In the genomic region with DNA sequence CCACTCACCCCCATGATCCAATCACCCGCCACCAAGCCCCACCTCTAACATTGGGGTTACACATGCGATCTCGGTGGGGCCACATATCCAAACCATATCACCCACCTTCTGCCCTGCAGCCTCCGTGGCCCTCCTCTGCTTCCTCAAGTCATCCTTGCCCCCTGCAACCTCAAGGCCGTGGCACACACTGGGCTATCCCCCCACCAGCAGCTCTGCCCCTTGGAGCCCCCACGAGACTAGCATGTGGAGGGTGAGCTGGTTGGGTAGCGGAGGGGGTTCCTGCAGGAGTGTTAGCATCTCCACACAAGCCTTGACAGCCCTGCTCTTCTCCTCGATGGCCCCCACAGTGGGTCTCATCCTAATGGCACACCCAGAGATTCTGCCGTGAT, we compare ENCODE assay signal across 28 cellular contexts.
"Had no signal": no experiment of that assay in that cellular context is flagged by ENCODE, and none has a peak within 500 bp of the region (broad histone marks: within the 10 kb centered on the region; RNA-seq: fewer than 3 reads in every experiment).

No MANE protein-coding gene starts in this region.

- H3K27ac Mint-ChIP-seq: activated B cell treated with CpG ODN at 0.5 μM for 24 hours; activated CD4-positive, alpha-beta memory T cell treated with anti-CD3 and anti-CD28 coated beads, Interleukin-2, amount 10 ng/mL, durations not matched to agents 7 days and 5 days; activated naive CD8-positive, alpha-beta T cell treated with anti-CD3 and anti-CD28 coated beads for 36 hours had no signal

- H3K9me3 Mint-ChIP-seq: activated B cell treated with CpG ODN at 0.5 μM for 24 hours had no signal

- ATAC-seq: SK-N-SH treated with all-trans-retinoic acid at 6 μM for 48 hours had no signal

- H3K4me1 ChIP-seq: Peyer's patch had no signal

- H3K27me3 Mint-ChIP-seq: activated B cell treated with CpG ODN at 0.5 μM for 24 hours; activated CD4-positive, alpha-beta memory T cell treated with anti-CD3 and anti-CD28 coated beads, Interleukin-2, amount 10 ng/mL, durations not matched to agents 7 days and 5 days; activated naive CD8-positive, alpha-beta T cell treated with anti-CD3 and anti-CD28 coated beads for 36 hours had no signal

- H3K27ac ChIP-seq: brain microvascular endothelial cell, Peyer's patch, VCaP had no signal

- H3K36me3 Mint-ChIP-seq: activated naive CD8-positive, alpha-beta T cell treated with anti-CD3 and anti-CD28 coated beads for 36 hours had no signal

- H3K36me3 ChIP-seq: brain microvascular endothelial cell, MG63, Peyer's patch had no signal

- DNase-seq: activated B cell treated with CpG ODN at 0.5 μM for 24 hours; activated CD4-positive, alpha-beta memory T cell treated with anti-CD3 and anti-CD28 coated beads, Interleukin-2, amount 10 ng/mL, durations not matched to agents 7 days and 5 days; activated CD4-positive, alpha-beta T cell treated with anti-CD3 and anti-CD28 coated beads for 4 hours; activated CD4-positive, CD25-positive, alpha-beta regulatory T cell treated with anti-CD3 and anti-CD28 coated beads, Interleukin-2, amount 50 U/mL, for 72 hours; activated effector memory CD4-positive, alpha-beta T cell treated with Interleukin-2 at 50 U/mL for 16 hours; activated naive CD4-positive, alpha-beta T cell; activated naive CD8-positive, alpha-beta T cell treated with anti-CD3 and anti-CD28 coated beads for 36 hours; amniotic stem cell; aorta; brain microvascular endothelial cell; central memory CD4-positive, alpha-beta T cell; Kasumi-1; KBM-7; MG63; NCI-H1048; NCI-H1105 treated with DMSO at 0.1 percent for 48 hours; NCI-H1436; NCI-H1694; NCI-H1930; NCI-H345; RPMI8226; SIG-M5; T-helper 1 cell; T-helper 2 cell; T-helper 9 cell had no signal

- H3K9me3 ChIP-seq: Peyer's patch had no signal

- H3K4me3 ChIP-seq: MG63, Peyer's patch had no signal

- H3K4me3 Mint-ChIP-seq: activated B cell treated with CpG ODN at 0.5 μM for 24 hours; activated CD4-positive, alpha-beta memory T cell treated with anti-CD3 and anti-CD28 coated beads, Interleukin-2, amount 10 ng/mL, durations not matched to agents 7 days and 5 days; activated naive CD8-positive, alpha-beta T cell treated with anti-CD3 and anti-CD28 coated beads for 36 hours had no signal

- H3K27me3 ChIP-seq: brain microvascular endothelial cell, MG63, Peyer's patch had no signal
